ENCODE assay signal across 2 cellular contexts in genomic region chr19:9936151-9937000, GRCh38.
TF ChIP-seq lines count a peak whose summit lies in the region.

Gene OLFM2, minus strand, starts transcription at chr19:9936515. Its CDS starts 149 bp downstream, at chr19:9936366.

TF ChIP-seq in HEK293, 187 proteins besides CTCF, POLR2A, EP300 and RAD21 (continues in another document):
- TF ChIP-seq ZNF274 (IDR thresholded peaks at IDR 0.05; ENCODE audit: low read length), result no peak
- no peak for TF ChIP-seq ZNF274 (tag by site-specific recombination; IDR thresholded peaks at IDR 0.05; ENCODE audit: borderline replicate concordance)
- TF ChIP-seq ZNF292 (tag by site-specific recombination; IDR thresholded peaks at IDR 0.05; ENCODE audit: borderline replicate concordance, low read depth), result no peak
- no peak for TF ChIP-seq ZNF692 (tag by site-specific recombination; IDR thresholded peaks at IDR 0.05)
- no peak for TF ChIP-seq ZNF514 (tag by site-specific recombination; IDR thresholded peaks at IDR 0.05)
- TF ChIP-seq ZBTB7A (tag by site-specific recombination; IDR thresholded peaks at IDR 0.05; ENCODE audit: low read depth), result 0 out of 2 replicates have a peak, but pooled peaks have one; percentile 39
- TF ChIP-seq PRDM10 (tag by site-specific recombination; IDR thresholded peaks at IDR 0.05), result no peak
- peak; percentile 30; the same call in 1 of the 2 replicates for TF ChIP-seq EGR2 (tag by site-specific recombination; IDR thresholded peaks at IDR 0.05; ENCODE audit: low read depth)
- no peak for TF ChIP-seq ZNF23 (tag by site-specific recombination; IDR thresholded peaks at IDR 0.05; ENCODE audit: borderline replicate concordance)
- TF ChIP-seq MEIS1 (CRISPR knock-in tag; IDR thresholded peaks at IDR 0.05; ENCODE audit: borderline replicate concordance), result no peak
- TF ChIP-seq ZSCAN16 (tag by site-specific recombination; IDR thresholded peaks at IDR 0.05), result no peak
- no peak for TF ChIP-seq BCL6B (tag by site-specific recombination; IDR thresholded peaks at IDR 0.05)
- 0 out of 2 replicates have a peak, but pooled peaks have one; percentile 14 for TF ChIP-seq SP3 (tag by site-specific recombination; IDR thresholded peaks at IDR 0.05)
- TF ChIP-seq ZNF155 (tag by site-specific recombination; IDR thresholded peaks at IDR 0.05), result no peak
- peak; percentile 53 for TF ChIP-seq ZFHX2 (tag by site-specific recombination; conservative IDR thresholded peaks at IDR 0.05)
- no peak for TF ChIP-seq ZNF26 (tag by site-specific recombination; IDR thresholded peaks at IDR 0.05)
- TF ChIP-seq KLF7 (tag by site-specific recombination; IDR thresholded peaks at IDR 0.05; ENCODE audit: borderline replicate concordance), result no peak
- TF ChIP-seq ZNF398 (tag by site-specific recombination; IDR thresholded peaks at IDR 0.05), result peak; percentile 44; the same call in 1 of the 2 replicates
- TF ChIP-seq ZNF223 (tag by site-specific recombination; IDR thresholded peaks at IDR 0.05), result no peak

TF ChIP-seq in GM12878, 131 proteins besides CTCF, POLR2A, EP300 and RAD21 (continued from another document):
- TF ChIP-seq EED (IDR thresholded peaks at IDR 0.05; ENCODE audit: low read depth) (no peak), POU2F2 (IDR thresholded peaks at IDR 0.05; ENCODE audit: borderline replicate concordance, low read depth, low read length) (no peak), ZNF274 (IDR thresholded peaks at IDR 0.05; ENCODE audit: insufficient read depth, insufficient read length) (no peak), PAX8 (IDR thresholded peaks at IDR 0.05) (no peak), SIX5 (IDR thresholded peaks at IDR 0.05; ENCODE audit: low read depth, low read length, severe bottlenecking) (no peak), IRF4 (IDR thresholded peaks at IDR 0.05; ENCODE audit: low read depth, low read length) (no peak), FOS (IDR thresholded peaks at IDR 0.05; ENCODE audit: borderline replicate concordance, extremely low read depth, insufficient read length) (no peak), USF1 (IDR thresholded peaks at IDR 0.05; ENCODE audit: borderline replicate concordance, extremely low read length, insufficient read depth, low read depth, low read length) (no peak), CEBPB (IDR thresholded peaks at IDR 0.05; ENCODE audit: borderline replicate concordance in 1 of 2, low read depth in 2 of 2, low read length in 2 of 2) (no peak), GABPA (IDR thresholded peaks at IDR 0.05; ENCODE audit: low read depth) (no peak), RAD51 (IDR thresholded peaks at IDR 0.05) (peak; percentile 35; the same call in 1 of the 2 replicates), CHD4 (IDR thresholded peaks at IDR 0.05) (no peak), BHLHE40 (IDR thresholded peaks at IDR 0.05; ENCODE audit: borderline replicate concordance in 1 of 2, low read depth in 2 of 2, low read length in 1 of 2) (peak; percentile 13 to 67; a peak in 3 of 4 replicates), KLF5 (IDR thresholded peaks at IDR 0.05; ENCODE audit: partially characterized antibody) (no peak), RFX5 (IDR thresholded peaks at IDR 0.05; ENCODE audit: low read depth, low read length) (no peak), IRF3 (IDR thresholded peaks at IDR 0.05) (no peak), MTA2 (IDR thresholded peaks at IDR 0.05; ENCODE audit: low read depth) (no peak)
TF ChIP-seq in GM12878: peak in this region for 2.
